Comparison of ENCODE assay signal across 25 cellular contexts in genomic region chr3:43580181-43580580, GRCh38.
"Had no signal": no experiment of that assay in that cellular context is flagged by ENCODE, and none has a peak within 500 bp of the region (broad histone marks: within the 10 kb centered on the region; RNA-seq: fewer than 3 reads in every experiment).

No MANE protein-coding gene starts in this region.

- ATAC-seq: activated naive CD8-positive, alpha-beta T cell treated with anti-CD3 and anti-CD28 coated beads, Interleukin-2, amount 50 U/mL, for 24 hours; gastroesophageal sphincter; left cardiac atrium; left ventricle myocardium superior; right lobe of liver; stimulated activated naive CD8-positive, alpha-beta T cell treated with anti-CD3 and anti-CD28 coated beads, Interleukin-15, Interleukin-2, amounts not matched to agents 100 U/mL and 50 U/mL, for 24 hours had no signal

- H3K4me3 Mint-ChIP-seq: activated CD4-positive, alpha-beta memory T cell treated with anti-CD3 and anti-CD28 coated beads, Interleukin-2, amount 10 ng/mL, durations not matched to agents 7 days and 5 days; activated CD4-positive, alpha-beta T cell treated with anti-CD3 and anti-CD28 coated beads, Interleukin-2, amount 10 ng/mL, durations not matched to agents 7 days and 5 days; activated naive CD4-positive, alpha-beta T cell treated with anti-CD3 and anti-CD28 coated beads, Interleukin-2, amount 50 U/mL, for 24 hours; activated naive CD8-positive, alpha-beta T cell treated with anti-CD3 and anti-CD28 coated beads, Interleukin-2, amount 50 U/mL, for 24 hours; activated T-cell treated with anti-CD3 and anti-CD28 coated beads, Interleukin-2, amount 50 U/mL, for 24 hours; central memory CD8-positive, alpha-beta T cell; dendritic cell treated with granulocyte-macrophage colony-stimulating factor and Interleukin-4, amounts not matched to agents 40 ng/mL and 50 ng/mL, for 4 days; nephron; T-helper 1 cell treated with Interleukin-12 subunit alpha and Interleukin-12 subunit beta and Interleukin-4 antibody, amounts not matched to agents 30 μg/mL and 1 μg/mL, for 36 hours had no signal

- H3K9me3 Mint-ChIP-seq: activated naive CD4-positive, alpha-beta T cell treated with anti-CD3 and anti-CD28 coated beads, Interleukin-2, amount 50 U/mL, for 24 hours; activated naive CD8-positive, alpha-beta T cell treated with anti-CD3 and anti-CD28 coated beads, Interleukin-2, amount 50 U/mL, for 24 hours; activated T-helper 2 cell treated with anti-CD3 and anti-CD28 coated beads, Interferon-gamma antibody, Interleukin-2, Interleukin-4, amounts not matched to agents 10 μg/mL and 5 μg/mL and 100 μg/mL, durations not matched to agents 14 hours and 24 hours and 36 hours; central memory CD8-positive, alpha-beta T cell; dendritic cell treated with granulocyte-macrophage colony-stimulating factor and Interleukin-4, amounts not matched to agents 40 ng/mL and 50 ng/mL, for 4 days; nephron; T-helper 1 cell treated with Interleukin-12 subunit alpha and Interleukin-12 subunit beta and Interleukin-4 antibody, amounts not matched to agents 30 μg/mL and 1 μg/mL, for 36 hours had no signal

- H3K27me3 Mint-ChIP-seq: activated CD4-positive, alpha-beta memory T cell treated with anti-CD3 and anti-CD28 coated beads, Interleukin-2, amount 10 ng/mL, durations not matched to agents 7 days and 5 days; activated CD4-positive, alpha-beta T cell treated with anti-CD3 and anti-CD28 coated beads, Interleukin-2, amount 10 ng/mL, durations not matched to agents 7 days and 5 days; activated naive CD4-positive, alpha-beta T cell treated with anti-CD3 and anti-CD28 coated beads, Interleukin-2, amount 50 U/mL, for 24 hours; activated naive CD8-positive, alpha-beta T cell treated with anti-CD3 and anti-CD28 coated beads, Interleukin-2, amount 50 U/mL, for 24 hours; activated T-cell treated with anti-CD3 and anti-CD28 coated beads, Interleukin-2, amount 50 U/mL, for 24 hours; central memory CD8-positive, alpha-beta T cell; dendritic cell treated with granulocyte-macrophage colony-stimulating factor and Interleukin-4, amounts not matched to agents 40 ng/mL and 50 ng/mL, for 4 days; progenitor cell of endocrine pancreas had no signal

- H3K4me3 ChIP-seq: gastroesophageal sphincter, hepatocyte, right lobe of liver, testis had no signal

- DNase-seq: activated CD4-positive, alpha-beta memory T cell treated with anti-CD3 and anti-CD28 coated beads, Interleukin-2, amount 10 ng/mL, durations not matched to agents 7 days and 5 days; activated CD4-positive, alpha-beta T cell treated with anti-CD3 and anti-CD28 coated beads for 1 hour; activated CD4-positive, alpha-beta T cell treated with anti-CD3 and anti-CD28 coated beads, Interleukin-2, amount 10 ng/mL, durations not matched to agents 7 days and 5 days; activated CD8-positive, alpha-beta memory T cell treated with anti-CD3 and anti-CD28 coated beads, Interleukin-2, amount 50 U/mL, for 48 hours; activated naive CD8-positive, alpha-beta T cell treated with anti-CD3 and anti-CD28 coated beads, Interleukin-2, amount 50 U/mL, for 24 hours; activated T-cell treated with anti-CD3 and anti-CD28 coated beads, Interleukin-2, amount 50 U/mL, for 24 hours; amygdala; islet precursor cell; left cardiac atrium; left ventricle myocardium superior; right lobe of liver; stimulated activated CD4-positive, alpha-beta T cell treated with anti-CD3 and anti-CD28 coated beads, Interleukin-12 subunit alpha, Interleukin-12 subunit beta, amount 100 ng/mL, for 4 hours; stimulated activated CD4-positive, alpha-beta T cell treated with anti-CD3 and anti-CD28 coated beads, Interleukin-4, amount 100 ng/mL, for 1 hour; stimulated activated naive CD8-positive, alpha-beta T cell treated with anti-CD3 and anti-CD28 coated beads, Interleukin-15, Interleukin-2, amounts not matched to agents 100 U/mL and 50 U/mL, for 24 hours; T1000; testis had no signal

- H3K4me2 ChIP-seq: hepatocyte had no signal

- H3K4me1 ChIP-seq: right lobe of liver, testis had no signal

- H3K27ac Mint-ChIP-seq: activated CD4-positive, alpha-beta memory T cell treated with anti-CD3 and anti-CD28 coated beads, Interleukin-2, amount 10 ng/mL, durations not matched to agents 7 days and 5 days; activated CD4-positive, alpha-beta T cell treated with anti-CD3 and anti-CD28 coated beads, Interleukin-2, amount 10 ng/mL, durations not matched to agents 7 days and 5 days; activated naive CD4-positive, alpha-beta T cell treated with anti-CD3 and anti-CD28 coated beads, Interleukin-2, amount 50 U/mL, for 24 hours; activated naive CD8-positive, alpha-beta T cell treated with anti-CD3 and anti-CD28 coated beads, Interleukin-2, amount 50 U/mL, for 24 hours; activated T-cell treated with anti-CD3 and anti-CD28 coated beads, Interleukin-2, amount 50 U/mL, for 24 hours; activated T-helper 2 cell treated with anti-CD3 and anti-CD28 coated beads, Interferon-gamma antibody, Interleukin-2, Interleukin-4, amounts not matched to agents 10 μg/mL and 5 μg/mL and 100 μg/mL, durations not matched to agents 14 hours and 24 hours and 36 hours; dendritic cell treated with granulocyte-macrophage colony-stimulating factor and Interleukin-4, amounts not matched to agents 40 ng/mL and 50 ng/mL, for 4 days; nephron; progenitor cell of endocrine pancreas; T-helper 1 cell treated with Interleukin-12 subunit alpha and Interleukin-12 subunit beta and Interleukin-4 antibody, amounts not matched to agents 30 μg/mL and 1 μg/mL, for 36 hours had no signal

- H3K27ac ChIP-seq: gastroesophageal sphincter, hepatocyte, right lobe of liver, testis had no signal

- H3K9me3 ChIP-seq: gastroesophageal sphincter, right lobe of liver, testis had no signal

- H3K27me3 ChIP-seq: gastroesophageal sphincter, hepatocyte, right lobe of liver, testis had no signal

- H2AFZ ChIP-seq: hepatocyte had no signal

- H3K79me2 ChIP-seq: hepatocyte had no signal
